Comparison of ENCODE assay signal across 21 cellular contexts in the genomic region with DNA sequence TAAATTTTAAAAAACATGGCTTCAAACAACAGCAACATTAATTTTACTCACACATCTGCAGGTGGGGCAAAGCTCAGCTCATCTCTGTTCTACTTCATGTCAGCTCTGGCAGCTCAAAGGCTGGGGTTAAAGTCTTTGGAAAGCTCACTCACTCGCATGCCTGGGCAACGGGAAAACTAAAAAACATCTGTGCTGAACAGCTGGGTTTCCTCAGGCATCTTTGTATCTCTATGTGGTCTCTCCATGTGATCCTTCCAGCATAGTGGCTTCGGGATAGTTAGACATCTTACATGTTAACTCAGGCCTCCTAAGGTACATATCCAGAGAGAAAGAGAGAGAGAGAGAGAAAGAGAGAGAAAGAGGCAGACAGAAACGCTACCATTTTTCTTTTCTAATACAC.
"Had no signal": no experiment of that assay in that cellular context is flagged by ENCODE, and none has a peak within 500 bp of the region (broad histone marks: within the 10 kb centered on the region; RNA-seq: fewer than 3 reads in every experiment).

No MANE protein-coding gene starts in this region.

- ATAC-seq: activated CD8-positive, alpha-beta memory T cell treated with anti-CD3 and anti-CD28 coated beads, Interleukin-2, amount 10 ng/mL, durations not matched to agents 7 days and 5 days; effector memory CD8-positive, alpha-beta T cell; gastrocnemius medialis; natural killer cell; psoas muscle; right cardiac atrium; stimulated activated naive CD8-positive, alpha-beta T cell treated with anti-CD3 and anti-CD28 coated beads, Interleukin-15, amount 100 ng/mL, for 72 hours; T-cell had no signal

- H3K4me1 ChIP-seq: gastrocnemius medialis, psoas muscle, suprapubic skin, transverse colon, uterus had no signal

- H3K27me3 ChIP-seq: cardiac muscle cell, gastrocnemius medialis, suprapubic skin, transverse colon, uterus had no signal

- H3K4me1 Mint-ChIP-seq: activated CD4-positive, alpha-beta memory T cell treated with anti-CD3 and anti-CD28 coated beads, Interleukin-2, amount 10 ng/mL, durations not matched to agents 7 days and 5 days; activated CD8-positive, alpha-beta memory T cell treated with anti-CD3 and anti-CD28 coated beads, Interleukin-2, amount 10 ng/mL, durations not matched to agents 7 days and 5 days; natural killer cell; stimulated activated naive CD8-positive, alpha-beta T cell treated with anti-CD3 and anti-CD28 coated beads, Interleukin-15, amount 100 ng/mL, for 72 hours; T-cell had no signal

- H3K27ac Mint-ChIP-seq: activated B cell treated with CpG ODN at 0.5 μM for 24 hours; activated CD4-positive, alpha-beta memory T cell treated with anti-CD3 and anti-CD28 coated beads, Interleukin-2, amount 10 ng/mL, durations not matched to agents 7 days and 5 days; activated CD8-positive, alpha-beta memory T cell treated with anti-CD3 and anti-CD28 coated beads, Interleukin-2, amount 10 ng/mL, durations not matched to agents 7 days and 5 days; activated naive CD8-positive, alpha-beta T cell; effector memory CD8-positive, alpha-beta T cell; natural killer cell; stimulated activated naive CD8-positive, alpha-beta T cell treated with anti-CD3 and anti-CD28 coated beads, Interleukin-15, amount 100 ng/mL, for 72 hours; T-cell had no signal

- H3K36me3 Mint-ChIP-seq: activated CD8-positive, alpha-beta memory T cell treated with anti-CD3 and anti-CD28 coated beads, Interleukin-2, amount 10 ng/mL, durations not matched to agents 7 days and 5 days; activated naive CD8-positive, alpha-beta T cell; natural killer cell; T-cell had no signal

- H3K27ac ChIP-seq: cardiac muscle cell, gastrocnemius medialis, psoas muscle, suprapubic skin, transverse colon, uterus had no signal

- H3K27me3 Mint-ChIP-seq: activated B cell treated with CpG ODN at 0.5 μM for 24 hours; activated CD4-positive, alpha-beta memory T cell treated with anti-CD3 and anti-CD28 coated beads, Interleukin-2, amount 10 ng/mL, durations not matched to agents 7 days and 5 days; activated CD8-positive, alpha-beta memory T cell treated with anti-CD3 and anti-CD28 coated beads, Interleukin-2, amount 10 ng/mL, durations not matched to agents 7 days and 5 days; activated naive CD8-positive, alpha-beta T cell; effector memory CD8-positive, alpha-beta T cell; stimulated activated naive CD8-positive, alpha-beta T cell treated with anti-CD3 and anti-CD28 coated beads, Interleukin-15, amount 100 ng/mL, for 72 hours; T-cell had no signal

- DNase-seq: activated B cell treated with CpG ODN at 0.5 μM for 24 hours; activated CD4-positive, alpha-beta memory T cell treated with anti-CD3 and anti-CD28 coated beads, Interleukin-2, amount 10 ng/mL, durations not matched to agents 7 days and 5 days; activated CD4-positive, alpha-beta T cell treated with anti-CD3 and anti-CD28 coated beads for 48 hours; activated CD8-positive, alpha-beta memory T cell treated with anti-CD3 and anti-CD28 coated beads, Interleukin-2, amount 10 ng/mL, durations not matched to agents 7 days and 5 days; amniotic stem cell; effector memory CD8-positive, alpha-beta T cell; gastrocnemius medialis; head of caudate nucleus; mesendoderm; natural killer cell; psoas muscle; right cardiac atrium; small intestine; stimulated activated CD4-positive, alpha-beta T cell treated with anti-CD3 and anti-CD28 coated beads, Interleukin-4, amount 100 ng/mL, for 1 hour; stimulated activated naive CD8-positive, alpha-beta T cell treated with anti-CD3 and anti-CD28 coated beads, Interleukin-15, amount 100 ng/mL, for 72 hours; T-cell; transverse colon; uterus had no signal

- H3K4me3 ChIP-seq: cardiac muscle cell, gastrocnemius medialis, psoas muscle, suprapubic skin, transverse colon, uterus had no signal

- H3K9me3 ChIP-seq: gastrocnemius medialis, psoas muscle, suprapubic skin, transverse colon, uterus had no signal

- H3K36me3 ChIP-seq: cardiac muscle cell, gastrocnemius medialis, suprapubic skin, transverse colon, uterus had no signal

- H3K9me3 Mint-ChIP-seq: activated B cell treated with CpG ODN at 0.5 μM for 24 hours had no signal

- H3K4me3 Mint-ChIP-seq: activated B cell treated with CpG ODN at 0.5 μM for 24 hours; activated CD4-positive, alpha-beta memory T cell treated with anti-CD3 and anti-CD28 coated beads, Interleukin-2, amount 10 ng/mL, durations not matched to agents 7 days and 5 days; activated CD8-positive, alpha-beta memory T cell treated with anti-CD3 and anti-CD28 coated beads, Interleukin-2, amount 10 ng/mL, durations not matched to agents 7 days and 5 days; activated naive CD8-positive, alpha-beta T cell; effector memory CD8-positive, alpha-beta T cell; natural killer cell; stimulated activated naive CD8-positive, alpha-beta T cell treated with anti-CD3 and anti-CD28 coated beads, Interleukin-15, amount 100 ng/mL, for 72 hours; T-cell had no signal
